In the genomic region with DNA sequence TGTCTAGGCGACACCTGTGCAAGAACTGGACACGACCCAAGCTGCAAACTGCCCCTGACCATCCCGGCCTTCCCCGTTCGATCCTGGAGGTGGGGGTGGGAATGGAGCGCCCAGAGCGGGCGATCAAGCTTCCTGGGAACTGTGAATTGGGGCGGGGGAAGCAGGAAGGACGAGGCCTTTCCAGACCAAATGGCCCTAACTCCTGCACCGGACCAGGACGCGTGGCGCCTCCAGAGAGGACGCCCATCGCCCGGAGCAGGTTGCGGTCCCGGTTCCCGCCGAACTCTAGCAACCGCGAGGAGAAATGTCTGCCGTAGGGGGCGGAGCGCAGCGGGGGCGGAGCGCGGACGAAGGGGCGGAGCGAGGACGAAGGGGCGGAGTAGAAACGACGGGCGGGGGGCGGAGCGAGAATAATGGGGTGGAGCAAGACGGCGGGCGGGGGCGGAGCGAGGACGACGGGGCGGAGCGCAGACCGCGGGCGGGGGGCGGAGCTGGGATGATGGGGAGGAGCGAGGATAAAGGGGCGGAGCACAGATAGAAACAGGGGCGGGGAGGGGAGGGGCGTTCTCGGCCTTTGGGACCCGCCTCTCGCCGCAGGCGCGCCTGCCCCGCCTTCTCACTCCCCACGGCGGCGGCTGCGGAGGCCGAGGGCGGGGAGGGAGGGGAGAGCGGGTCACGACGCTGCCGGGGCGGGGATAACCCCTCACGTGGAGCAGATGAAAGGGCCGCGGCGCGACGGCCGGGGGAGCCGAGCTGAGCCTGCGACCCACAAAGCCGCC, we compare ENCODE assay signal across 8 cellular contexts. TPM values are rescaled to one million over a fixed set of nuclear protein-coding genes. Genes with fewer than 3 reads are reported as not detected.
DNase-seq lines count a peak whose midpoint lies in the region; ATAC-seq and TF ChIP-seq lines count a peak whose summit lies in the region.

A gene (plus strand): TSS at position 695 of the 779 bp plus-strand sequence. CDS start 195 bp downstream, outside the sequence.

- H3K4me1 ChIP-seq in CD8-positive, alpha-beta T cell (ENCODE audit: insufficient read depth, low read length), result peaks cover 13% of the 10 kb centered on the region
- H3K4me1 ChIP-seq in GM23248 (ENCODE audit: insufficient read depth), result peaks cover 9% of the 10 kb centered on the region; the same call in 1 of the 2 replicates

- peaks cover 9% of the 10 kb centered on the region for H3K27me3 ChIP-seq in CD8-positive, alpha-beta T cell (ENCODE audit: insufficient read depth, low read length)
- H3K27me3 ChIP-seq in GM23248 (replicated peaks; ENCODE audit: insufficient read depth), result no peaks in the 10 kb centered on the region

- H3K9me3 Mint-ChIP-seq in CD8-positive, alpha-beta T cell, result no peaks in the 10 kb centered on the region
- H3K9me3 Mint-ChIP-seq in activated naive CD4-positive, alpha-beta T cell treated with anti-CD3 and anti-CD28 coated beads, Interleukin-2, amount 50 U/mL, for 72 hours, result no peaks in the 10 kb centered on the region

- peaks cover 4% of the 10 kb centered on the region; the same call in 1 of the 2 replicates for H4K20me1 ChIP-seq in GM23248 (ENCODE audit: insufficient read depth)

- no peaks in the 10 kb centered on the region for H3K36me3 ChIP-seq in CD8-positive, alpha-beta T cell (ENCODE audit: insufficient read depth, low read length)
- no peaks in the 10 kb centered on the region for H3K36me3 ChIP-seq in GM23248 (ENCODE audit: low read depth)

- H3K9me2 ChIP-seq in GM23248 (ENCODE audit: insufficient read depth), result no peaks in the 10 kb centered on the region

- in situ Hi-C loops in GM23248 (cut with MboI), result no loop called here

- peak within 1 kb of the TSS; percentile 99 for H2AFZ ChIP-seq in GM23248

- H3F3A ChIP-seq in GM23248 (ENCODE audit: insufficient read depth), result peaks cover 5% of the 10 kb centered on the region; the same call in 1 of the 2 replicates

- no peak within 1 kb of the TSS for H3K27ac Mint-ChIP-seq in CD8-positive, alpha-beta T cell
- peak within 1 kb of the TSS in 1 of 2 donors; percentile 72 for H3K27ac Mint-ChIP-seq in activated naive CD4-positive, alpha-beta T cell treated with anti-CD3 and anti-CD28 coated beads, Interleukin-2, amount 50 U/mL, for 72 hours

- H3K4me1 Mint-ChIP-seq in CD8-positive, alpha-beta T cell (ENCODE audit: low read depth), result peaks cover 23% of the 10 kb centered on the region

- H3K9me3 ChIP-seq in CD8-positive, alpha-beta T cell (ENCODE audit: low read length), result no peaks in the 10 kb centered on the region
- no peaks in the 10 kb centered on the region for H3K9me3 ChIP-seq in GM23248 (ENCODE audit: low read depth)

- no peak for TF ChIP-seq CTCF in CD8-positive, alpha-beta T cell (IDR thresholded peaks at IDR 0.05)

- H3K36me3 Mint-ChIP-seq in CD8-positive, alpha-beta T cell, result no peaks in the 10 kb centered on the region
- peaks cover 6 to 8% of the 10 kb centered on the region in 2 donors for H3K36me3 Mint-ChIP-seq in activated naive CD4-positive, alpha-beta T cell treated with anti-CD3 and anti-CD28 coated beads, Interleukin-2, amount 50 U/mL, for 72 hours

- H3K9ac ChIP-seq in GM23248, result peak within 1 kb of the TSS; percentile 72

- H3K4me3 ChIP-seq in CD8-positive, alpha-beta T cell (ENCODE audit: low read depth, low read length), result peak within 1 kb of the TSS; percentile 77
- H3K4me3 ChIP-seq in GM23248, result peak within 1 kb of the TSS; percentile 85

- peak; percentile 79 to 93 (median 91) for DNase-seq in CD8-positive, alpha-beta T cell
- DNase-seq in GM23248 (peak; percentile 97), MV-4-11 (lab: John Stamatoyannopoulos, UW) (peak; percentile 79), SKM-1 (lab: John Stamatoyannopoulos, UW; ENCODE audit: unreplicated experiment) (peak; percentile 64), globus pallidus (ENCODE audit: low spot score) (peak; percentile 92), non-pigmented ciliary epithelial cell (ENCODE audit: low read depth) (peak; percentile 57), stromal cell of bone marrow (ENCODE audit: low read depth) (peak; percentile 81)
- DNase-seq in activated naive CD4-positive, alpha-beta T cell treated with anti-CD3 and anti-CD28 coated beads, Interleukin-2, amount 50 U/mL, for 72 hours (ENCODE audit: low spot score in 2 of 2), result peak; percentile 66 to 87

- H3K27me3 Mint-ChIP-seq in CD8-positive, alpha-beta T cell (ENCODE audit: low read depth), result peaks cover 27% of the 10 kb centered on the region

- peak within 1 kb of the TSS; percentile 87 for H3K4me3 Mint-ChIP-seq in CD8-positive, alpha-beta T cell

- peak within 1 kb of the TSS; percentile 95 for H3K4me2 ChIP-seq in GM23248 (ENCODE audit: unreplicated experiment)

- no peak within 1 kb of the TSS for H3K27ac ChIP-seq in CD8-positive, alpha-beta T cell (ENCODE audit: low read depth, low read length)
- no peak within 1 kb of the TSS for H3K27ac ChIP-seq in GM23248

- ATAC-seq in CD8-positive, alpha-beta T cell, result peak; percentile 94
- ATAC-seq in activated naive CD4-positive, alpha-beta T cell treated with anti-CD3 and anti-CD28 coated beads, Interleukin-2, amount 50 U/mL, for 72 hours, result peak; percentile 79 to 90

- WGBS in GM23248 (ENCODE audit: low coverage in 1 of 2, low lambda C conversion rate in 2 of 2, missing lambda C conversion rate in 2 of 2), 2 experiments, result 0 to 1% methylated on average over 17 to 85 of the region's 85 CpGs

- CTCF ChIA-PET in CD8-positive, alpha-beta T cell (lab: Charles Lee), result interaction anchor here (1.6 to 2.7 kb wide), 2 partner anchors 27 to 54 kb away, joined by 4 to 7 read pairs; no protein-coding TSS in a partner anchor

- POLR2A ChIA-PET in CD8-positive, alpha-beta T cell (lab: Charles Lee), result interaction anchor here (0.5 to 1.4 kb wide), 2 partner anchors 83 to 183 kb away, joined by 3 to 4 read pairs; a partner anchor contains a TSS

- peaks cover 26% of the 10 kb centered on the region for H3K79me2 ChIP-seq in GM23248 (ENCODE audit: insufficient read depth)

- intact Hi-C loops in CD8-positive, alpha-beta T cell (cut with DNase I, micrococcal nuclease), result loop anchor here (1.0 to 10.0 kb wide), 9 partner anchors 72 to 966 kb away; a partner anchor contains a TSS

RNA-seq across cellular contexts. Expression of the gene that starts here (rescaled TPM):
- under 1 TPM; 0.49 to 0.69 TPM for total RNA-seq in CD8-positive, alpha-beta T cell
- total RNA-seq in GM23248 (2014; rRNA removed; shearing (Covaris generic)), result 1.8 and 3.9 TPM in 2 replicates
- polyA plus RNA-seq in GM23248 (2016; fragmentation: Nextera tagmentation; extraction: Ambion mirVana), result 0.56 and 0.60 TPM in 2 replicates
- total RNA-seq in activated naive CD4-positive, alpha-beta T cell treated with anti-CD3 and anti-CD28 coated beads, Interleukin-2, amount 50 U/mL, for 72 hours, result 1 to 10 TPM in 1 of 2 donors, under 1 TPM in 1; 0.66 to 1.7 TPM

Comparison
In these comparisons a context has a peak if more than half of its experiments do, and no peak if none do; other contexts are left out.
1. Peak in DNase-seq, ATAC-seq and H3K4me3 ChIP-seq in CD8-positive, alpha-beta T cell; RNA of the gene not detected or under 1 TPM.